ENCODE assay signal across 21 cellular contexts in genomic region chr21:43971992-43972255, GRCh38. TPM values are rescaled to one million over a fixed set of nuclear protein-coding genes. Genes with fewer than 3 reads are reported as not detected.
A peak's percentile ranks its signal among the peaks of the same experiment; 100 is the strongest.
DNase-seq lines count a peak whose midpoint lies in the region; ATAC-seq, FAIRE-seq and TF ChIP-seq lines count a peak whose summit lies in the region.
"Had no signal": no experiment of that assay in that cellular context is flagged by ENCODE, and none has a peak within 500 bp of the region (broad histone marks: within the 10 kb centered on the region; RNA-seq: fewer than 3 reads in every experiment).

No MANE protein-coding gene starts in this region.

- TF ChIP-seq CTCF in kidney (IDR thresholded peaks at IDR 0.05; ENCODE audit: borderline replicate concordance, extremely low read depth, insufficient read depth) (no peak), testis (IDR thresholded peaks at IDR 0.05) (no peak)

- peak overlapping the region; percentile 56 for H4K8ac ChIP-seq in neuronal stem cell (ENCODE audit: low read depth, low read length)

- no peak overlapping the region for H2BK5ac ChIP-seq in neuronal stem cell (ENCODE audit: low read length)

- no peak overlapping the region for H3K4me3 ChIP-seq in kidney (ENCODE audit: low read length in 2 of 2)
- no peak overlapping the region for H3K4me3 ChIP-seq in neuronal stem cell (ENCODE audit: low read length in 2 of 2)
- H3K4me3 ChIP-seq in testis: no peak overlapping the region
- H3K4me3 ChIP-seq: A549, BLaER1, GM12878 had no signal

- no peak overlapping the region for H2BK15ac ChIP-seq in neuronal stem cell (ENCODE audit: low read length)

- H3K9ac ChIP-seq in kidney (ENCODE audit: low read length in 2 of 2): no peak overlapping the region
- no peak overlapping the region for H3K9ac ChIP-seq in neuronal stem cell (ENCODE audit: low read depth, low read length, poor library complexity)
- H3K9ac ChIP-seq: BLaER1 had no signal

- H3K4me3 Mint-ChIP-seq in activated naive CD8-positive, alpha-beta T cell: no peak overlapping the region
- no peak overlapping the region for H3K4me3 Mint-ChIP-seq in activated naive CD8-positive, alpha-beta T cell treated with anti-CD3 and anti-CD28 coated beads, Interleukin-2, amount 50 U/mL, for 24 hours
- H3K4me3 Mint-ChIP-seq in stimulated activated naive B cell treated with anti-CD40 and anti-IgM and Interleukin-4, amounts not matched to agents 10 μg/mL and 1 μg/mL and 100 μg/mL, for 72 hours: no peak overlapping the region
- H3K4me3 Mint-ChIP-seq: CD14-positive monocyte; CD4-positive, alpha-beta memory T cell; H9 had no signal

- peak overlapping the region; percentile 72 for H3K27ac Mint-ChIP-seq in activated naive CD8-positive, alpha-beta T cell
- no peak overlapping the region for H3K27ac Mint-ChIP-seq in activated naive CD8-positive, alpha-beta T cell treated with anti-CD3 and anti-CD28 coated beads, Interleukin-2, amount 50 U/mL, for 24 hours
- H3K27ac Mint-ChIP-seq in stimulated activated naive B cell treated with anti-CD40 and anti-IgM and Interleukin-4, amounts not matched to agents 10 μg/mL and 1 μg/mL and 100 μg/mL, for 72 hours: peak overlapping the region; percentile 67

- H4K91ac ChIP-seq in neuronal stem cell (ENCODE audit: low read depth, low read length, poor library complexity): no peak overlapping the region

- intact Hi-C loops in kidney (cut with DNase I): no loop called here
- intact Hi-C loops in testis (cut with DNase I; ENCODE audit: low total_unique reads): no loop called here

- no peak for DNase-seq in activated naive CD8-positive, alpha-beta T cell treated with anti-CD3 and anti-CD28 coated beads, Interleukin-2, amount 50 U/mL, for 24 hours
- DNase-seq in kidney (peak; percentile 58), neuronal stem cell (ENCODE audit: low spot score) (no peak), DMS153 (lab: John Stamatoyannopoulos, UW) (no peak), testis (no peak)
- DNase-seq in stimulated activated naive B cell treated with anti-CD40 and anti-IgM and Interleukin-4, amounts not matched to agents 10 μg/mL and 1 μg/mL and 100 μg/mL, for 72 hours: no peak
- DNase-seq: Calu3; CD4-positive, alpha-beta memory T cell; DMS53; DND-41; EL; H9 had no signal

- peak overlapping the region; percentile 58 for H3K23ac ChIP-seq in neuronal stem cell (ENCODE audit: low read depth, low read length, poor library complexity)

- H3K27me3 ChIP-seq in neuronal stem cell (ENCODE audit: control insufficient read depth in 3 of 3, insufficient read depth in 3 of 3, low read depth in 1 of 3, low read length in 3 of 3) (no peaks in the 10 kb centered on the region), testis (no peaks in the 10 kb centered on the region)
- H3K27me3 ChIP-seq: BLaER1 had no signal

- no peaks in the 10 kb centered on the region for H3K9me3 Mint-ChIP-seq in activated naive CD8-positive, alpha-beta T cell (ENCODE audit: low read depth)
- H3K9me3 Mint-ChIP-seq in activated naive CD8-positive, alpha-beta T cell treated with anti-CD3 and anti-CD28 coated beads, Interleukin-2, amount 50 U/mL, for 24 hours: no peaks in the 10 kb centered on the region
- no peaks in the 10 kb centered on the region for H3K9me3 Mint-ChIP-seq in stimulated activated naive B cell treated with anti-CD40 and anti-IgM and Interleukin-4, amounts not matched to agents 10 μg/mL and 1 μg/mL and 100 μg/mL, for 72 hours
- H3K9me3 Mint-ChIP-seq: CD14-positive monocyte had no signal

- H3K36me3 ChIP-seq in kidney (ENCODE audit: control insufficient read depth in 1 of 2, insufficient read depth in 2 of 2, low read length in 2 of 2): peaks cover 12 to 35% of the 10 kb centered on the region in 2 donors
- H3K36me3 ChIP-seq in neuronal stem cell (replicated peaks in 1 of 2; ENCODE audit: control insufficient read depth in 2 of 2, insufficient read depth in 2 of 2, low read length in 2 of 2): peaks cover 0 to 37% of the 10 kb centered on the region in 2 donors
- H3K36me3 ChIP-seq in testis (ENCODE audit: low read depth, missing control alignments): no peaks in the 10 kb centered on the region

- H3K4me1 ChIP-seq in kidney (ENCODE audit: control insufficient read depth in 1 of 2, insufficient read depth in 1 of 2, low read depth in 1 of 2, low read length in 2 of 2) (peaks cover 0 to 7% of the 10 kb centered on the region in 2 donors), neuronal stem cell (ENCODE audit: control insufficient read depth in 2 of 2, insufficient read depth in 1 of 2, low read depth in 1 of 2, low read length in 2 of 2) (peaks cover 0 to 2% of the 10 kb centered on the region in 2 donors), testis (peaks cover 4% of the 10 kb centered on the region)
- H3K4me1 ChIP-seq: A549 had no signal

- no peak overlapping the region for H2BK12ac ChIP-seq in neuronal stem cell (ENCODE audit: low read length)

- no peak overlapping the region for H3K14ac ChIP-seq in neuronal stem cell (ENCODE audit: low read length)

- H3K79me1 ChIP-seq in neuronal stem cell (ENCODE audit: low read depth, low read length): no peaks in the 10 kb centered on the region

- no peak overlapping the region for H3K4ac ChIP-seq in neuronal stem cell (ENCODE audit: low read length)

- H3K4me2 ChIP-seq in neuronal stem cell (ENCODE audit: insufficient read depth, low read length, poor library complexity, severe bottlenecking): no peak overlapping the region
- H3K4me2 ChIP-seq: A549, BLaER1 had no signal

- no peak overlapping the region for H2BK120ac ChIP-seq in neuronal stem cell (ENCODE audit: low read depth, low read length)

- H3K36me3 Mint-ChIP-seq in activated naive CD8-positive, alpha-beta T cell: no peaks in the 10 kb centered on the region
- peaks cover 16% of the 10 kb centered on the region for H3K36me3 Mint-ChIP-seq in activated naive CD8-positive, alpha-beta T cell treated with anti-CD3 and anti-CD28 coated beads, Interleukin-2, amount 50 U/mL, for 24 hours (ENCODE audit: low read depth)
- H3K36me3 Mint-ChIP-seq in stimulated activated naive B cell treated with anti-CD40 and anti-IgM and Interleukin-4, amounts not matched to agents 10 μg/mL and 1 μg/mL and 100 μg/mL, for 72 hours: peaks cover 43 to 57% of the 10 kb centered on the region in 2 donors

- no peaks in the 10 kb centered on the region for H3K27me3 Mint-ChIP-seq in activated naive CD8-positive, alpha-beta T cell
- no peaks in the 10 kb centered on the region for H3K27me3 Mint-ChIP-seq in activated naive CD8-positive, alpha-beta T cell treated with anti-CD3 and anti-CD28 coated beads, Interleukin-2, amount 50 U/mL, for 24 hours
- H3K27me3 Mint-ChIP-seq in stimulated activated naive B cell treated with anti-CD40 and anti-IgM and Interleukin-4, amounts not matched to agents 10 μg/mL and 1 μg/mL and 100 μg/mL, for 72 hours: no peaks in the 10 kb centered on the region
- H3K27me3 Mint-ChIP-seq: CD4-positive, alpha-beta memory T cell had no signal

- H3K18ac ChIP-seq in neuronal stem cell (ENCODE audit: low read length): no peak overlapping the region

- no CpG with 5 or more reads among the region's 11 CpGs for WGBS in neuronal stem cell (ENCODE audit: extremely low coverage in 2 of 2, insufficient read length in 2 of 2, insufficient replicate concordance in 1 of 2), 2 donors
- WGBS in testis, 2 donors: 96% methylated on average over 11 of the region's 11 CpGs

- H3K27ac ChIP-seq in kidney (ENCODE audit: low read depth in 2 of 2, low read length in 2 of 2) (no peak overlapping the region), neuronal stem cell (replicated peaks; ENCODE audit: low read length) (no peak overlapping the region), testis (peak overlapping the region in 1 of 2 donors; percentile 44)
- H3K27ac ChIP-seq: 22Rv1, A549, BLaER1 had no signal

- H3K9me3 ChIP-seq in kidney (ENCODE audit: control insufficient read depth in 1 of 2, low read length in 2 of 2) (no peaks in the 10 kb centered on the region), neuronal stem cell (replicated peaks in 1 of 2; ENCODE audit: control insufficient read depth in 2 of 2, insufficient read depth in 1 of 2, low read depth in 1 of 2, low read length in 2 of 2) (peaks cover 0 to 3% of the 10 kb centered on the region in 2 donors), testis (no peaks in the 10 kb centered on the region)
- H3K9me3 ChIP-seq: A549, BLaER1 had no signal

- FAIRE-seq in kidney (lab: Jason Lieb, UNC): no peak
- FAIRE-seq: A549, GM12878, H1, HepG2 had no signal

- no peak overlapping the region for H2AFZ ChIP-seq in neuronal stem cell (ENCODE audit: low read length)

- H3K4me1 Mint-ChIP-seq in activated naive CD8-positive, alpha-beta T cell (ENCODE audit: low read depth): peaks cover 6% of the 10 kb centered on the region
- H3K4me1 Mint-ChIP-seq in activated naive CD8-positive, alpha-beta T cell treated with anti-CD3 and anti-CD28 coated beads, Interleukin-2, amount 50 U/mL, for 24 hours: peaks cover 6% of the 10 kb centered on the region
- peaks cover 13 to 19% of the 10 kb centered on the region in 2 donors for H3K4me1 Mint-ChIP-seq in stimulated activated naive B cell treated with anti-CD40 and anti-IgM and Interleukin-4, amounts not matched to agents 10 μg/mL and 1 μg/mL and 100 μg/mL, for 72 hours

- H2AK5ac ChIP-seq in neuronal stem cell (ENCODE audit: low read depth, low read length): no peak overlapping the region

- no peak for ATAC-seq in activated naive CD8-positive, alpha-beta T cell treated with anti-CD3 and anti-CD28 coated beads, Interleukin-2, amount 50 U/mL, for 24 hours
- no peak for ATAC-seq in stimulated activated naive B cell treated with anti-CD40 and anti-IgM and Interleukin-4, amounts not matched to agents 10 μg/mL and 1 μg/mL and 100 μg/mL, for 72 hours (replicated peaks)
- no peak for ATAC-seq in HG02885 (IDR thresholded peaks at IDR 0.05; ENCODE audit: poor library complexity, unreplicated experiment)
- ATAC-seq: A549, GM12878 had no signal

- TF ChIP-seq POLR2A in testis (IDR thresholded peaks at IDR 0.05): no peak

RNA-seq across cellular contexts. Expression of gene TRAPPC10, which starts 40.2 kb away (rescaled TPM):
- total RNA-seq in kidney (48.5 TPM), testis (10 to 100 TPM; 58.0 to 69.8 TPM)
- polyA plus RNA-seq in kidney (ENCODE audit: insufficient read depth, low read depth, low replicate concordance) (8.8 TPM), testis (ENCODE audit: insufficient read depth, low read depth, low replicate concordance) (46.4 TPM)
- 11.6 TPM for polyA plus RNA-seq in neuronal stem cell (2013, experiment 1 of 2)
- polyA plus RNA-seq in neuronal stem cell (2013, experiment 2 of 2): 12.2 TPM
